In genomic region chr1:20686878-20687725, GRCh38 we compare ENCODE assay signal across 28 cellular contexts. TPM values are rescaled to one million over a fixed set of nuclear protein-coding genes. Genes with fewer than 3 reads are reported as not detected.
"Had no signal": no experiment of that assay in that cellular context is flagged by ENCODE, and none has a peak within 500 bp of the region (broad histone marks: within the 10 kb centered on the region; RNA-seq: fewer than 3 reads in every experiment).

No MANE protein-coding gene starts in this region.

- H3K79me2 ChIP-seq: hepatocyte, parathyroid adenoma had no signal

- H3K4me2 ChIP-seq: hepatocyte, smooth muscle cell had no signal

- H3K9me3 Mint-ChIP-seq: activated naive CD4-positive, alpha-beta T cell treated with anti-CD3 and anti-CD28 coated beads for 36 hours; activated naive CD8-positive, alpha-beta T cell treated with anti-CD3 and anti-CD28 coated beads for 36 hours; activated T-cell treated with anti-CD3 and anti-CD28 coated beads, Interleukin-2, amount 50 U/mL, for 72 hours had no signal

- H3K4me1 Mint-ChIP-seq: activated CD4-positive, alpha-beta T cell treated with anti-CD3 and anti-CD28 coated beads for 36 hours; activated naive CD8-positive, alpha-beta T cell treated with anti-CD3 and anti-CD28 coated beads for 36 hours; brain had no signal

- H3K27ac Mint-ChIP-seq: activated CD4-positive, alpha-beta T cell treated with anti-CD3 and anti-CD28 coated beads for 36 hours; activated CD8-positive, alpha-beta memory T cell treated with anti-CD3 and anti-CD28 coated beads, Interleukin-2, amount 10 ng/mL, durations not matched to agents 7 days and 5 days; activated CD8-positive, alpha-beta T cell treated with anti-CD3 and anti-CD28 coated beads, Interleukin-2, amount 10 ng/mL, durations not matched to agents 7 days and 5 days; activated naive CD4-positive, alpha-beta T cell treated with anti-CD3 and anti-CD28 coated beads for 36 hours; activated naive CD8-positive, alpha-beta T cell treated with anti-CD3 and anti-CD28 coated beads for 36 hours; activated T-cell treated with anti-CD3 and anti-CD28 coated beads, Interleukin-2, amount 50 U/mL, for 72 hours; brain; nephron; stimulated activated naive B cell treated with anti-CD40 and anti-IgM and Interleukin-4, amounts not matched to agents 10 μg/mL and 1 μg/mL and 100 μg/mL, for 72 hours had no signal

- H3K27me3 Mint-ChIP-seq: brain had no signal

- H3K4me3 ChIP-seq: ascending aorta, gastroesophageal sphincter, hepatocyte, psoas muscle, smooth muscle cell, stomach, suprapubic skin, tibial nerve had no signal

- H3K27me3 ChIP-seq: ascending aorta, gastroesophageal sphincter, hepatocyte, stomach, suprapubic skin, tibial nerve had no signal

- H3K9ac ChIP-seq: parathyroid adenoma had no signal

- H3K36me3 ChIP-seq: ascending aorta, gastroesophageal sphincter, stomach, suprapubic skin, tibial nerve had no signal

- H3K36me3 Mint-ChIP-seq: activated CD8-positive, alpha-beta memory T cell treated with anti-CD3 and anti-CD28 coated beads, Interleukin-2, amount 10 ng/mL, durations not matched to agents 7 days and 5 days; activated naive CD8-positive, alpha-beta T cell treated with anti-CD3 and anti-CD28 coated beads for 36 hours; brain; stimulated activated naive B cell treated with anti-CD40 and anti-IgM and Interleukin-4, amounts not matched to agents 10 μg/mL and 1 μg/mL and 100 μg/mL, for 72 hours had no signal

- H3K9me3 ChIP-seq: ascending aorta, psoas muscle, suprapubic skin had no signal

- H2AFZ ChIP-seq: hepatocyte, parathyroid adenoma had no signal

- DNase-seq: activated CD4-positive, alpha-beta T cell treated with anti-CD3 and anti-CD28 coated beads for 36 hours; activated CD4-positive, CD25-positive, alpha-beta regulatory T cell; activated CD8-positive, alpha-beta memory T cell treated with anti-CD3 and anti-CD28 coated beads, Interleukin-2, amount 10 ng/mL, durations not matched to agents 7 days and 5 days; activated CD8-positive, alpha-beta T cell treated with anti-CD3 and anti-CD28 coated beads, Interleukin-2, amount 10 ng/mL, durations not matched to agents 7 days and 5 days; activated effector memory CD4-positive, alpha-beta T cell treated with Interleukin-2 at 50 U/mL for 16 hours; activated naive CD4-positive, alpha-beta T cell treated with anti-CD3 and anti-CD28 coated beads for 36 hours; activated naive CD8-positive, alpha-beta T cell treated with anti-CD3 and anti-CD28 coated beads for 36 hours; activated T-cell treated with anti-CD3 and anti-CD28 coated beads, Interleukin-2, amount 50 U/mL, for 72 hours; cortex of kidney; islet precursor cell; mammary epithelial cell; nucleus accumbens; psoas muscle; stimulated activated CD4-positive, alpha-beta T cell treated with anti-CD3 and anti-CD28 coated beads, Interleukin-15, amount 100 ng/mL, for 24 hours; stimulated activated CD4-positive, alpha-beta T cell treated with anti-CD3 and anti-CD28 coated beads, Interleukin-2, amount 100 ng/mL, for 24 hours; stimulated activated naive B cell treated with anti-CD40 and anti-IgM and Interleukin-4, amounts not matched to agents 10 μg/mL and 1 μg/mL and 100 μg/mL, for 72 hours; stomach had no signal

- H3K27ac ChIP-seq: ascending aorta, hepatocyte, parathyroid adenoma, psoas muscle, stomach, suprapubic skin, tibial nerve had no signal

- H3K4me3 Mint-ChIP-seq: activated CD4-positive, alpha-beta T cell treated with anti-CD3 and anti-CD28 coated beads for 36 hours; activated CD8-positive, alpha-beta memory T cell treated with anti-CD3 and anti-CD28 coated beads, Interleukin-2, amount 10 ng/mL, durations not matched to agents 7 days and 5 days; activated CD8-positive, alpha-beta T cell treated with anti-CD3 and anti-CD28 coated beads, Interleukin-2, amount 10 ng/mL, durations not matched to agents 7 days and 5 days; activated naive CD4-positive, alpha-beta T cell treated with anti-CD3 and anti-CD28 coated beads for 36 hours; activated naive CD8-positive, alpha-beta T cell treated with anti-CD3 and anti-CD28 coated beads for 36 hours; activated T-cell treated with anti-CD3 and anti-CD28 coated beads, Interleukin-2, amount 50 U/mL, for 72 hours; brain; nephron; stimulated activated naive B cell treated with anti-CD40 and anti-IgM and Interleukin-4, amounts not matched to agents 10 μg/mL and 1 μg/mL and 100 μg/mL, for 72 hours had no signal

- ATAC-seq: activated CD4-positive, alpha-beta T cell treated with anti-CD3 and anti-CD28 coated beads for 36 hours; activated CD8-positive, alpha-beta memory T cell treated with anti-CD3 and anti-CD28 coated beads, Interleukin-2, amount 10 ng/mL, durations not matched to agents 7 days and 5 days; activated CD8-positive, alpha-beta T cell treated with anti-CD3 and anti-CD28 coated beads, Interleukin-2, amount 10 ng/mL, durations not matched to agents 7 days and 5 days; activated T-cell treated with anti-CD3 and anti-CD28 coated beads, Interleukin-2, amount 50 U/mL, for 72 hours; gastroesophageal sphincter; stimulated activated naive B cell treated with anti-CD40 and anti-IgM and Interleukin-4, amounts not matched to agents 10 μg/mL and 1 μg/mL and 100 μg/mL, for 72 hours had no signal

- H3K4me1 ChIP-seq: ascending aorta, parathyroid adenoma, psoas muscle, stomach had no signal

RNA-seq across cellular contexts. Expression of gene KIF17, which starts 30.7 kb away (rescaled TPM):
- total RNA-seq: activated CD8-positive, alpha-beta memory T cell treated with anti-CD3 and anti-CD28 coated beads, Interleukin-2, amount 10 ng/mL, durations not matched to agents 7 days and 5 days; activated CD8-positive, alpha-beta T cell treated with anti-CD3 and anti-CD28 coated beads, Interleukin-2, amount 10 ng/mL, durations not matched to agents 7 days and 5 days; activated naive CD4-positive, alpha-beta T cell treated with anti-CD3 and anti-CD28 coated beads for 36 hours; activated T-cell treated with anti-CD3 and anti-CD28 coated beads, Interleukin-2, amount 50 U/mL, for 72 hours had no signal

RNA-seq across cellular contexts. Expression of gene SH2D5, which starts 45.4 kb away (rescaled TPM):
- total RNA-seq: activated CD8-positive, alpha-beta memory T cell treated with anti-CD3 and anti-CD28 coated beads, Interleukin-2, amount 10 ng/mL, durations not matched to agents 7 days and 5 days; ascending aorta; cardiac septum; tibial nerve had no signal
- polyA plus RNA-seq: liver, smooth muscle cell had no signal
